ENCODE assay signal across 8 cellular contexts in genomic region chr5:14351845-14352712, GRCh38.
DNase-seq lines count a peak whose midpoint lies in the region; ATAC-seq and TF ChIP-seq lines count a peak whose summit lies in the region.

No MANE protein-coding gene starts in this region.

- CTCF ChIA-PET in activated CD8-positive, alpha-beta T cell treated with anti-CD3 and anti-CD28 coated beads for 36 hours (lab: Charles Lee) = interaction anchor here (0.6 to 2.7 kb wide), 35 partner anchors 9 to 651 kb away, joined by 3 to 48 read pairs (median 4); no protein-coding TSS in a partner anchor

- H3K36me3 Mint-ChIP-seq in activated CD8-positive, alpha-beta T cell treated with anti-CD3 and anti-CD28 coated beads for 36 hours (ENCODE audit: low read depth) = no peaks in the 10 kb centered on the region
- no peaks in the 10 kb centered on the region for H3K36me3 Mint-ChIP-seq in effector memory CD8-positive, alpha-beta T cell (ENCODE audit: insufficient read depth)

- no peak overlapping the region for H3K4me3 Mint-ChIP-seq in activated CD8-positive, alpha-beta T cell treated with anti-CD3 and anti-CD28 coated beads for 36 hours
- H3K4me3 Mint-ChIP-seq in effector memory CD8-positive, alpha-beta T cell = no peak overlapping the region

- peak; percentile 42 for DNase-seq in CMK (ENCODE audit: low read depth)
- peak; percentile 80 for DNase-seq in NCI-H82 (lab: John Stamatoyannopoulos, UW)
- peak; percentile 71 for DNase-seq in activated CD8-positive, alpha-beta T cell treated with anti-CD3 and anti-CD28 coated beads for 36 hours
- DNase-seq in effector memory CD8-positive, alpha-beta T cell = peak; percentile 28 to 52 (median 47)
- DNase-seq in mucosa of gallbladder (ENCODE audit: low spot score) = peak; percentile 63
- peak; percentile 27 for DNase-seq in stimulated activated CD8-positive, alpha-beta memory T cell treated with anti-CD3 and anti-CD28 coated beads, Interleukin-7, amount 100 ng/mL, for 24 hours (ENCODE audit: low read depth)

- H3K9me3 Mint-ChIP-seq in activated CD8-positive, alpha-beta T cell treated with anti-CD3 and anti-CD28 coated beads for 36 hours = no peaks in the 10 kb centered on the region
- H3K9me3 Mint-ChIP-seq in effector memory CD8-positive, alpha-beta T cell = peaks cover 0 to 6% of the 10 kb centered on the region in 2 donors

- intact Hi-C loops in activated CD8-positive, alpha-beta T cell treated with anti-CD3 and anti-CD28 coated beads for 36 hours (cut with micrococcal nuclease) = no loop called here

- no peak overlapping the region for H3K27ac Mint-ChIP-seq in activated CD8-positive, alpha-beta T cell treated with anti-CD3 and anti-CD28 coated beads for 36 hours
- H3K27ac Mint-ChIP-seq in effector memory CD8-positive, alpha-beta T cell = peak overlapping the region in 1 of 2 donors; percentile 38

- H3K4me1 Mint-ChIP-seq in activated CD8-positive, alpha-beta T cell treated with anti-CD3 and anti-CD28 coated beads for 36 hours (ENCODE audit: low read depth) = no peaks in the 10 kb centered on the region
- peaks cover 0 to 3% of the 10 kb centered on the region in 2 donors for H3K4me1 Mint-ChIP-seq in effector memory CD8-positive, alpha-beta T cell (ENCODE audit: low read depth in 2 of 2)

- POLR2A ChIA-PET in activated CD8-positive, alpha-beta T cell treated with anti-CD3 and anti-CD28 coated beads for 36 hours (lab: Charles Lee) = no interaction called here

- ATAC-seq in GM19438 (IDR thresholded peaks at IDR 0.05; ENCODE audit: low read depth, unreplicated experiment) (peak; percentile 88), HG03520 (IDR thresholded peaks at IDR 0.05; ENCODE audit: unreplicated experiment) (peak; percentile 94)
- ATAC-seq in activated CD8-positive, alpha-beta T cell treated with anti-CD3 and anti-CD28 coated beads for 36 hours = peak; percentile 99
- ATAC-seq in effector memory CD8-positive, alpha-beta T cell (replicated peaks) = peak; percentile 86

- TF ChIP-seq CTCF in activated CD8-positive, alpha-beta T cell treated with anti-CD3 and anti-CD28 coated beads for 36 hours (IDR thresholded peaks at IDR 0.05) = peak; percentile 84

- peaks cover 1% of the 10 kb centered on the region for H3K27me3 Mint-ChIP-seq in activated CD8-positive, alpha-beta T cell treated with anti-CD3 and anti-CD28 coated beads for 36 hours
- peaks cover 0 to 15% of the 10 kb centered on the region in 2 donors for H3K27me3 Mint-ChIP-seq in effector memory CD8-positive, alpha-beta T cell

Comparison
In these comparisons a context has a peak if more than half of its experiments do, and no peak if none do; other contexts are left out.
1. Peak in every context shown above with its lines: DNase-seq and ATAC-seq.
2. DNase-seq: peak in every context shown above with its lines; median percentile 80 in NCI-H82; 71 in activated CD8-positive, alpha-beta T cell treated with anti-CD3 and anti-CD28 coated beads for 36 hours; 63 in mucosa of gallbladder; 47 in effector memory CD8-positive, alpha-beta T cell; 42 in CMK; 27 in stimulated activated CD8-positive, alpha-beta memory T cell treated with anti-CD3 and anti-CD28 coated beads, Interleukin-7, amount 100 ng/mL, for 24 hours.